Comparison of ENCODE assay signal across 15 cellular contexts in genomic region chr10:1559731-1560130, GRCh38.
"Had no signal": no experiment of that assay in that cellular context is flagged by ENCODE, and none has a peak within 500 bp of the region (broad histone marks: within the 10 kb centered on the region; RNA-seq: fewer than 3 reads in every experiment).

No MANE protein-coding gene starts in this region.

- DNase-seq: cortex of kidney; effector CD4-positive, alpha-beta T cell; hippocampal formation; kidney glomerular epithelial cell; left colon; left ventricle myocardium inferior; lower lobe of right lung; naive thymus-derived CD8-positive, alpha-beta T cell; nephron progenitor cell; occipital lobe; ovary; stimulated activated CD4-positive, alpha-beta T cell treated with anti-CD3 and anti-CD28 coated beads, Interleukin-15, amount 100 ng/mL, for 24 hours; stimulated activated CD4-positive, alpha-beta T cell treated with anti-CD3 and anti-CD28 coated beads, Interleukin-2, amount 100 ng/mL, for 48 hours; stimulated activated naive B cell treated with anti-CD40 and anti-IgM and Interleukin-4, amounts not matched to agents 10 μg/mL and 1 μg/mL and 100 μg/mL, for 72 hours; upper lobe of left lung had no signal
